In genomic region chr6:49919935-49920644, GRCh38 we compare ENCODE assay signal across 12 cellular contexts. TPM values are rescaled to one million over a fixed set of nuclear protein-coding genes. Genes with fewer than 3 reads are reported as not detected.
"Had no signal": no experiment of that assay in that cellular context is flagged by ENCODE, and none has a peak within 500 bp of the region (broad histone marks: within the 10 kb centered on the region; RNA-seq: fewer than 3 reads in every experiment).

No MANE protein-coding gene starts in this region.

- H3K4me3 ChIP-seq: GM23248, GM23338, HAP-1 had no signal

- DNase-seq: GM23248, GOT3, H7, H9, HCEC 1CT, HFFc6 had no signal

- H3K36me3 ChIP-seq: HAP-1 had no signal

- H3K9ac ChIP-seq: GM23248 had no signal

- H3K4me1 ChIP-seq: HAP-1 had no signal

- H3K27ac ChIP-seq: GM23248 had no signal

- H2AFZ ChIP-seq: GM23248, GM23338 had no signal

- H3K9me3 ChIP-seq: HAP-1 had no signal

- H3K4me2 ChIP-seq: GM23338 had no signal

- ATAC-seq: HCT116 had no signal

- FAIRE-seq: H1, H54 had no signal

RNA-seq across cellular contexts. Expression of gene DEFB114, which starts 43.9 kb away (rescaled TPM):
- total RNA-seq: GM23248, GM23338, H1, H4, H7, H9, HFFc6 had no signal
- polyA plus RNA-seq: GM23248, GM23338, H1 had no signal

RNA-seq across cellular contexts. Expression of gene DEFB113, which starts 49.3 kb away (rescaled TPM):
- total RNA-seq: GM23248, GM23338, H1, H4, H7, H9, HFFc6 had no signal
- polyA plus RNA-seq: GM23248, GM23338, H1 had no signal

RNA-seq across cellular contexts. Expression of gene CRISP1, which starts 53.8 kb away (rescaled TPM):
- total RNA-seq: GM23248, GM23338, H1, H4, H7, H9, HFFc6 had no signal
- polyA plus RNA-seq: GM23248, GM23338, H1 had no signal
